ENCODE assay signal across 18 cellular contexts in genomic region chr3:18888370-18888769, GRCh38.
"Had no signal": no experiment of that assay in that cellular context is flagged by ENCODE, and none has a peak within 500 bp of the region (broad histone marks: within the 10 kb centered on the region; RNA-seq: fewer than 3 reads in every experiment).

No MANE protein-coding gene starts in this region.

- H3K4me3 ChIP-seq: body of pancreas, colonic mucosa, esophagus muscularis mucosa, ovary, stomach, testis, upper lobe of right lung had no signal

- H3K9me3 ChIP-seq: body of pancreas, colonic mucosa, esophagus muscularis mucosa, ovary, stomach, testis, upper lobe of right lung had no signal

- H3K4me3 Mint-ChIP-seq: activated CD4-positive, alpha-beta T cell treated with anti-CD3 and anti-CD28 coated beads, Interleukin-2, amount 10 ng/mL, durations not matched to agents 24 days and 14 days; activated naive CD8-positive, alpha-beta T cell treated with anti-CD3 and anti-CD28 coated beads for 36 hours; activated T-helper 1 cell treated with anti-CD3 and anti-CD28 coated beads, Interleukin-12 subunit alpha, Interleukin-12 subunit beta, Interleukin-2, Interleukin-4 antibody, amounts not matched to agents 30 ng/mL and 10 ng/mL and 1 ng/mL, durations not matched to agents 14 hours and 24 hours and 36 hours; nephron progenitor cell had no signal

- H3K36me3 Mint-ChIP-seq: activated naive CD8-positive, alpha-beta T cell treated with anti-CD3 and anti-CD28 coated beads for 36 hours had no signal

- H3K27ac Mint-ChIP-seq: activated CD4-positive, alpha-beta T cell treated with anti-CD3 and anti-CD28 coated beads, Interleukin-2, amount 10 ng/mL, durations not matched to agents 24 days and 14 days; activated naive CD8-positive, alpha-beta T cell treated with anti-CD3 and anti-CD28 coated beads for 36 hours; activated T-helper 1 cell treated with anti-CD3 and anti-CD28 coated beads, Interleukin-12 subunit alpha, Interleukin-12 subunit beta, Interleukin-2, Interleukin-4 antibody, amounts not matched to agents 30 ng/mL and 10 ng/mL and 1 ng/mL, durations not matched to agents 14 hours and 24 hours and 36 hours; nephron progenitor cell had no signal

- DNase-seq: activated CD4-positive, alpha-beta T cell treated with anti-CD3 and anti-CD28 coated beads, Interleukin-2, amount 10 ng/mL, durations not matched to agents 24 days and 14 days; activated CD4-positive, CD25-positive, alpha-beta regulatory T cell; activated CD8-positive, alpha-beta memory T cell treated with anti-CD3 and anti-CD28 coated beads, Interleukin-2, amount 50 U/mL, for 48 hours; activated naive CD8-positive, alpha-beta T cell treated with anti-CD3 and anti-CD28 coated beads for 36 hours; body of pancreas; central memory CD4-positive, alpha-beta T cell; colonic mucosa; glutamatergic neuron; kidney glomerular epithelial cell; left ventricle myocardium superior; nephron progenitor cell; ovary; stimulated activated CD4-positive, alpha-beta T cell treated with anti-CD3 and anti-CD28 coated beads, Interleukin-1b, Interleukin-23, amount 100 ng/mL, for 48 hours; stomach; testis; upper lobe of right lung had no signal

- ATAC-seq: body of pancreas, left ventricle myocardium superior, upper lobe of right lung had no signal

- H3K4me1 Mint-ChIP-seq: nephron progenitor cell had no signal

- H3K36me3 ChIP-seq: colonic mucosa, esophagus muscularis mucosa, ovary, stomach, upper lobe of right lung had no signal

- H3K27ac ChIP-seq: body of pancreas, colonic mucosa, esophagus muscularis mucosa, ovary, stomach, testis, upper lobe of right lung had no signal

- H3K9me3 Mint-ChIP-seq: activated CD4-positive, alpha-beta T cell treated with anti-CD3 and anti-CD28 coated beads, Interleukin-2, amount 10 ng/mL, durations not matched to agents 24 days and 14 days; activated naive CD8-positive, alpha-beta T cell treated with anti-CD3 and anti-CD28 coated beads for 36 hours; activated T-helper 1 cell treated with anti-CD3 and anti-CD28 coated beads, Interleukin-12 subunit alpha, Interleukin-12 subunit beta, Interleukin-2, Interleukin-4 antibody, amounts not matched to agents 30 ng/mL and 10 ng/mL and 1 ng/mL, durations not matched to agents 14 hours and 24 hours and 36 hours; nephron progenitor cell had no signal

- H3K27me3 Mint-ChIP-seq: activated naive CD8-positive, alpha-beta T cell treated with anti-CD3 and anti-CD28 coated beads for 36 hours had no signal

- H3K4me1 ChIP-seq: body of pancreas, colonic mucosa, esophagus muscularis mucosa, stomach, testis, upper lobe of right lung had no signal

- H3K27me3 ChIP-seq: body of pancreas, colonic mucosa, esophagus muscularis mucosa, ovary, stomach, testis, upper lobe of right lung had no signal
